Comparison of ENCODE assay signal across 8 cellular contexts in genomic region chr2:219229375-219230200, GRCh38. TPM values are rescaled to one million over a fixed set of nuclear protein-coding genes. Genes with fewer than 3 reads are reported as not detected.
DNase-seq lines count a peak whose midpoint lies in the region; ATAC-seq lines count a peak whose summit lies in the region.

ANKZF1 (plus strand) TSS chr2:219229806; CDS start chr2:219230258, 452 bp downstream.
ATG9A (minus strand) TSS chr2:219229636; CDS start chr2:219228024, 1,612 bp downstream.

- H3K27me3 ChIP-seq in H7 (ENCODE audit: control insufficient read depth, insufficient read depth, low read length) = no peaks in the 10 kb centered on the region

- H3K36me3 ChIP-seq in H7 (replicated peaks; ENCODE audit: control insufficient read depth, insufficient read depth, low read length) = peaks cover 26% of the 10 kb centered on the region

- H3K4me1 Mint-ChIP-seq in natural killer cell treated with Interleukin-12 subunit alpha and Interleukin-12 subunit beta and Interleukin-15 and Interleukin-18, amount 100 ng/mL, for 72 hours (ENCODE audit: low read depth in 2 of 2) = peaks cover 25 to 38% of the 10 kb centered on the region in 2 donors

- peak within 1 kb of the TSS; percentile 67 for H3K4me3 ChIP-seq in H7 (ENCODE audit: insufficient read depth, low read depth, low read length)

- DNase-seq in ELF-1 (ENCODE audit: low read depth, low spot score) = peak; percentile 99
- DNase-seq in H7 = peak; percentile 100
- peak; percentile 99 for DNase-seq in M059J (ENCODE audit: low read depth)
- peak; percentile 97 to 98 for DNase-seq in SHP77 (lab: John Stamatoyannopoulos, UW)
- peak; percentile 98 for DNase-seq in activated effector memory CD4-positive, alpha-beta T cell treated with Interleukin-2 at 50 U/mL for 16 hours
- peak; percentile 97 for DNase-seq in fibroblast of peridontal ligament (ENCODE audit: extremely low read depth)
- DNase-seq in natural killer cell treated with Interleukin-12 subunit alpha and Interleukin-12 subunit beta and Interleukin-15 and Interleukin-18, amount 100 ng/mL, for 72 hours (ENCODE audit: low spot score) = peak; percentile 99
- DNase-seq in stimulated activated naive CD8-positive, alpha-beta T cell treated with anti-CD3 and anti-CD28 coated beads, Interleukin-15, Interleukin-2, amounts not matched to agents 100 U/mL and 50 U/mL, for 24 hours = peak; percentile 97

- H3K27ac Mint-ChIP-seq in natural killer cell treated with Interleukin-12 subunit alpha and Interleukin-12 subunit beta and Interleukin-15 and Interleukin-18, amount 100 ng/mL, for 72 hours = peak within 1 kb of the TSS; percentile 96 to 97

- no peaks in the 10 kb centered on the region for H3K9me3 Mint-ChIP-seq in natural killer cell treated with Interleukin-12 subunit alpha and Interleukin-12 subunit beta and Interleukin-15 and Interleukin-18, amount 100 ng/mL, for 72 hours

- peaks cover 20% of the 10 kb centered on the region for H3K36me3 Mint-ChIP-seq in natural killer cell treated with Interleukin-12 subunit alpha and Interleukin-12 subunit beta and Interleukin-15 and Interleukin-18, amount 100 ng/mL, for 72 hours

- H3K4me3 Mint-ChIP-seq in natural killer cell treated with Interleukin-12 subunit alpha and Interleukin-12 subunit beta and Interleukin-15 and Interleukin-18, amount 100 ng/mL, for 72 hours = peak within 1 kb of the TSS; percentile 99

- ATAC-seq in natural killer cell treated with Interleukin-12 subunit alpha and Interleukin-12 subunit beta and Interleukin-15 and Interleukin-18, amount 100 ng/mL, for 72 hours = peak; percentile 98 to 99
- peak; percentile 99 for ATAC-seq in stimulated activated naive CD8-positive, alpha-beta T cell treated with anti-CD3 and anti-CD28 coated beads, Interleukin-15, Interleukin-2, amounts not matched to agents 100 U/mL and 50 U/mL, for 24 hours

- no peaks in the 10 kb centered on the region for H3K27me3 Mint-ChIP-seq in natural killer cell treated with Interleukin-12 subunit alpha and Interleukin-12 subunit beta and Interleukin-15 and Interleukin-18, amount 100 ng/mL, for 72 hours

RNA-seq across cellular contexts. Expression of gene ANKZF1, which starts in this region (rescaled TPM):
- 56.9 and 63.4 TPM in 2 replicates for total RNA-seq in H7 (2014; rRNA removed; shearing (Covaris generic))
- total RNA-seq in M059J (2014; rRNA removed; shearing (Covaris generic)) = 16.8 and 23.5 TPM in 2 replicates
- total RNA-seq in natural killer cell treated with Interleukin-12 subunit alpha and Interleukin-12 subunit beta and Interleukin-15 and Interleukin-18, amount 100 ng/mL, for 72 hours = 10 to 100 TPM; 82.5 to 87.6 TPM

RNA-seq across cellular contexts. Expression of gene ATG9A, which starts in this region (rescaled TPM):
- 32.5 and 38.6 TPM in 2 replicates for total RNA-seq in H7 (2014; rRNA removed; shearing (Covaris generic))
- total RNA-seq in M059J (2014; rRNA removed; shearing (Covaris generic)) = 61.5 and 73.3 TPM in 2 replicates
- 10 to 100 TPM; 43.0 to 52.7 TPM for total RNA-seq in natural killer cell treated with Interleukin-12 subunit alpha and Interleukin-12 subunit beta and Interleukin-15 and Interleukin-18, amount 100 ng/mL, for 72 hours

Comparison
In these comparisons a context has a peak if more than half of its experiments do, and no peak if none do; other contexts are left out.
1. Peak in every context shown above with its lines: DNase-seq, ATAC-seq and H3K4me3 ChIP-seq.